8 cellular contexts compared by ENCODE assay signal in genomic region chr11:85627998-85628770, GRCh38. TPM values are rescaled to one million over a fixed set of nuclear protein-coding genes. Genes with fewer than 3 reads are reported as not detected.
DNase-seq lines count a peak whose midpoint lies in the region; ATAC-seq and TF ChIP-seq lines count a peak whose summit lies in the region.

Gene TMEM126B (plus strand): TSS chr11:85628593. CDS start chr11:85628608, 15 bp downstream.

- H3K27ac Mint-ChIP-seq in type B pancreatic cell, result peak within 1 kb of the TSS; percentile 97

- peaks cover 9% of the 10 kb centered on the region for H3K27me3 Mint-ChIP-seq in type B pancreatic cell

- DNase-seq in NCI-H1436 (lab: John Stamatoyannopoulos, UW) (peak; percentile 97), T follicular helper cell (ENCODE audit: low read depth) (peak; percentile 93), adipocyte (ENCODE audit: low read depth) (peak; percentile 99), cardiac muscle cell (ENCODE audit: low read depth in 1 of 2, low spot score in 1 of 2) (peak; percentile 98 to 99), pons (ENCODE audit: low spot score) (peak; percentile 99), type B pancreatic cell (ENCODE audit: extremely low spot score, unreplicated experiment) (peak; percentile 96)

- peaks cover 6% of the 10 kb centered on the region for H3K36me3 Mint-ChIP-seq in type B pancreatic cell

- TF ChIP-seq CTCF in GM12875 (IDR thresholded peaks at IDR 0.05; ENCODE audit: borderline replicate concordance, insufficient read depth, low read depth, low read length) (no peak), cardiac muscle cell (IDR thresholded peaks at IDR 0.05; ENCODE audit: low read depth, low read length) (no peak), type B pancreatic cell (conservative IDR thresholded peaks at IDR 0.05) (no peak)

- peak; percentile 100 for ATAC-seq in HG02798 (IDR thresholded peaks at IDR 0.05; ENCODE audit: poor library complexity, unreplicated experiment)

- peak within 1 kb of the TSS; percentile 69 for H3K4me3 ChIP-seq in GM12875 (ENCODE audit: low read depth, low read length)
- peak within 1 kb of the TSS; percentile 97 for H3K4me3 ChIP-seq in adipocyte (ENCODE audit: low read length)
- H3K4me3 ChIP-seq in cardiac muscle cell, result peak within 1 kb of the TSS; percentile 65

- H3K4me1 ChIP-seq in adipocyte (ENCODE audit: control insufficient read depth, insufficient read depth, low read length) (peaks cover 18% of the 10 kb centered on the region), cardiac muscle cell (ENCODE audit: low read depth) (peaks cover 28% of the 10 kb centered on the region)

- H3K36me3 ChIP-seq in adipocyte (ENCODE audit: control insufficient read depth, insufficient read depth, low read length, severe bottlenecking) (no peaks in the 10 kb centered on the region), cardiac muscle cell (no peaks in the 10 kb centered on the region)

- H3K9ac ChIP-seq in adipocyte (ENCODE audit: low read length), result peak within 1 kb of the TSS; percentile 90

- H3K9me3 Mint-ChIP-seq in type B pancreatic cell, result no peaks in the 10 kb centered on the region

- no peaks in the 10 kb centered on the region for H3K27me3 ChIP-seq in adipocyte (replicated peaks; ENCODE audit: control insufficient read depth, insufficient read depth, low read length)
- no peaks in the 10 kb centered on the region for H3K27me3 ChIP-seq in cardiac muscle cell

- H3K4me1 Mint-ChIP-seq in type B pancreatic cell (ENCODE audit: unreplicated experiment), result peaks cover 13% of the 10 kb centered on the region

- peak within 1 kb of the TSS; percentile 97 for H3K4me3 Mint-ChIP-seq in type B pancreatic cell

- H3K27ac ChIP-seq in cardiac muscle cell, result peak within 1 kb of the TSS; percentile 74

- no peaks in the 10 kb centered on the region for H3K9me3 ChIP-seq in adipocyte (ENCODE audit: control insufficient read depth, low read length)
- H3K9me3 ChIP-seq in cardiac muscle cell (ENCODE audit: low read depth), result no peaks in the 10 kb centered on the region

RNA-seq across cellular contexts. Expression of gene TMEM126B, which starts in this region (rescaled TPM):
- total RNA-seq in cardiac muscle cell (39.5 and 68.1 TPM in 2 replicates), type B pancreatic cell (ENCODE audit: low replicate concordance) (31.2 and 46.7 TPM in 2 replicates)
- 69.0 and 98.2 TPM in 2 replicates for polyA plus RNA-seq in cardiac muscle cell

Comparison
In these comparisons a context has a peak if more than half of its experiments do, and no peak if none do; other contexts are left out.
1. Peak in every context shown above with its lines: DNase-seq, ATAC-seq, H3K4me3 ChIP-seq and H3K27ac ChIP-seq.